Comparison of ENCODE assay signal across 8 cellular contexts in genomic region chr1:1614204-1614953, GRCh38. TPM values are rescaled to one million over a fixed set of nuclear protein-coding genes. Genes with fewer than 3 reads are reported as not detected.
DNase-seq lines count a peak whose midpoint lies in the region; TF ChIP-seq lines count a peak whose summit lies in the region.

No MANE protein-coding gene starts in this region.

- TF ChIP-seq CTCF in fibroblast of the aortic adventitia (IDR thresholded peaks at IDR 0.05; ENCODE audit: insufficient read depth, low read length), result no peak
- no peak for TF ChIP-seq CTCF in uterus (IDR thresholded peaks at IDR 0.05)

- H3K9ac ChIP-seq in ES-I3 (ENCODE audit: low read depth, low read length), result peak overlapping the region; percentile 100; the same call in 1 of the 2 replicates

- no peaks in the 10 kb centered on the region; the same call in none of the 2 replicates for H3K4me1 ChIP-seq in ES-I3 (ENCODE audit: insufficient read depth, low read length)
- H3K4me1 ChIP-seq in uterus, result peaks cover 0 to 21% of the 10 kb centered on the region in 2 donors

- peaks cover 25% of the 10 kb centered on the region for H3K4me1 Mint-ChIP-seq in activated T-helper 1 cell treated with anti-CD3 and anti-CD28 coated beads, Interleukin-12 subunit alpha, Interleukin-12 subunit beta, Interleukin-2, Interleukin-4 antibody, amounts not matched to agents 30 ng/mL and 10 ng/mL and 1 ng/mL, durations not matched to agents 14 hours and 24 hours and 36 hours (ENCODE audit: low read depth)

- H3K9me3 ChIP-seq in ES-I3 (ENCODE audit: control insufficient read depth, insufficient read depth, low read length), result no peaks in the 10 kb centered on the region
- H3K9me3 ChIP-seq in uterus, result no peaks in the 10 kb centered on the region

- intact Hi-C loops in activated T-helper 1 cell treated with anti-CD3 and anti-CD28 coated beads, Interleukin-12 subunit alpha, Interleukin-12 subunit beta, Interleukin-2, Interleukin-4 antibody, amounts not matched to agents 30 ng/mL and 10 ng/mL and 1 ng/mL, durations not matched to agents 14 hours and 24 hours and 36 hours (cut with micrococcal nuclease), result loop anchor here (1.0 to 10.0 kb wide), 7 partner anchors 16 to 780 kb away; partner anchors contain the start of genes CDK11A, MORN1, PUSL1 and RER1
- intact Hi-C loops in uterus (cut with DNase I; ENCODE audit: low total_unique reads), result no loop called here

- peak overlapping the region; percentile 88 for H3K4me3 ChIP-seq in fibroblast of the aortic adventitia (ENCODE audit: low read depth, low read length)
- peak overlapping the region; percentile 83 to 97 for H3K4me3 ChIP-seq in uterus

- H3K36me3 Mint-ChIP-seq in activated T-helper 1 cell treated with anti-CD3 and anti-CD28 coated beads, Interleukin-12 subunit alpha, Interleukin-12 subunit beta, Interleukin-2, Interleukin-4 antibody, amounts not matched to agents 30 ng/mL and 10 ng/mL and 1 ng/mL, durations not matched to agents 14 hours and 24 hours and 36 hours (ENCODE audit: low read depth), result peaks cover 4% of the 10 kb centered on the region

- no peaks in the 10 kb centered on the region for H3K9me3 Mint-ChIP-seq in activated T-helper 1 cell treated with anti-CD3 and anti-CD28 coated beads, Interleukin-12 subunit alpha, Interleukin-12 subunit beta, Interleukin-2, Interleukin-4 antibody, amounts not matched to agents 30 ng/mL and 10 ng/mL and 1 ng/mL, durations not matched to agents 14 hours and 24 hours and 36 hours

- peak overlapping the region in 1 of 2 donors; percentile 100 for H3K27ac ChIP-seq in uterus

- no peaks in the 10 kb centered on the region for H3K27me3 Mint-ChIP-seq in activated T-helper 1 cell treated with anti-CD3 and anti-CD28 coated beads, Interleukin-12 subunit alpha, Interleukin-12 subunit beta, Interleukin-2, Interleukin-4 antibody, amounts not matched to agents 30 ng/mL and 10 ng/mL and 1 ng/mL, durations not matched to agents 14 hours and 24 hours and 36 hours (ENCODE audit: insufficient read depth)

- DNase-seq in NOMO-1 treated with DMSO at 0.1 percent for 48 hours (lab: John Stamatoyannopoulos, UW; ENCODE audit: unreplicated experiment) (peak; percentile 85), fibroblast of the aortic adventitia (ENCODE audit: low read depth) (peak; percentile 91), occipital lobe (lab: John Stamatoyannopoulos, UW) (peak; percentile 41), uterus (no peak), NCI-H1436 treated with DMSO at 0.1 percent for 48 hours (lab: John Stamatoyannopoulos, UW) (no peak), NCI-H1436 (lab: John Stamatoyannopoulos, UW) (no peak)
- peak; percentile 54 for DNase-seq in activated T-helper 1 cell treated with anti-CD3 and anti-CD28 coated beads, Interleukin-12 subunit alpha, Interleukin-12 subunit beta, Interleukin-2, Interleukin-4 antibody, amounts not matched to agents 30 ng/mL and 10 ng/mL and 1 ng/mL, durations not matched to agents 14 hours and 24 hours and 36 hours (ENCODE audit: low spot score)

- peak overlapping the region; percentile 92 for H3K4me3 Mint-ChIP-seq in activated T-helper 1 cell treated with anti-CD3 and anti-CD28 coated beads, Interleukin-12 subunit alpha, Interleukin-12 subunit beta, Interleukin-2, Interleukin-4 antibody, amounts not matched to agents 30 ng/mL and 10 ng/mL and 1 ng/mL, durations not matched to agents 14 hours and 24 hours and 36 hours

- H3K27ac Mint-ChIP-seq in activated T-helper 1 cell treated with anti-CD3 and anti-CD28 coated beads, Interleukin-12 subunit alpha, Interleukin-12 subunit beta, Interleukin-2, Interleukin-4 antibody, amounts not matched to agents 30 ng/mL and 10 ng/mL and 1 ng/mL, durations not matched to agents 14 hours and 24 hours and 36 hours, result peak overlapping the region; percentile 99

- TF ChIP-seq POLR2A in uterus (IDR thresholded peaks at IDR 0.05), result no peak

- no peaks in the 10 kb centered on the region; the same call in 1 of the 2 replicates for H3K36me3 ChIP-seq in ES-I3 (ENCODE audit: insufficient read depth, low read length)
- no peaks in the 10 kb centered on the region for H3K36me3 ChIP-seq in uterus

- no peaks in the 10 kb centered on the region for H3K27me3 ChIP-seq in uterus

RNA-seq across cellular contexts. Expression of gene MIB2, which starts 0.9 kb away (rescaled TPM):
- 29.5 and 32.8 TPM in 2 replicates for total RNA-seq in activated T-helper 1 cell treated with anti-CD3 and anti-CD28 coated beads, Interleukin-12 subunit alpha, Interleukin-12 subunit beta, Interleukin-2, Interleukin-4 antibody, amounts not matched to agents 30 ng/mL and 10 ng/mL and 1 ng/mL, durations not matched to agents 14 hours and 24 hours and 36 hours
- 37.7 and 62.1 TPM in 2 replicates for total RNA-seq in fibroblast of the aortic adventitia (ENCODE audit: low replicate concordance)
- total RNA-seq in occipital lobe, result 43.5 TPM
- 10 to 100 TPM; 43.0 to 78.2 (median 57.6) TPM for total RNA-seq in uterus

RNA-seq across cellular contexts. Expression of gene FNDC10, which starts 14.4 kb away (rescaled TPM):
- total RNA-seq in activated T-helper 1 cell treated with anti-CD3 and anti-CD28 coated beads, Interleukin-12 subunit alpha, Interleukin-12 subunit beta, Interleukin-2, Interleukin-4 antibody, amounts not matched to agents 30 ng/mL and 10 ng/mL and 1 ng/mL, durations not matched to agents 14 hours and 24 hours and 36 hours, result 14.6 and 14.9 TPM in 2 replicates
- 4.5 and 5.9 TPM in 2 replicates for total RNA-seq in fibroblast of the aortic adventitia (ENCODE audit: low replicate concordance)
- total RNA-seq in occipital lobe, result 2.7 TPM
- total RNA-seq in uterus, result under 1 TPM in 2 of 4 donors, not detected in 2; 0.40 to 0.48 TPM

RNA-seq across cellular contexts. Expression of gene MMP23B, which starts 17.6 kb away (rescaled TPM):
- total RNA-seq in activated T-helper 1 cell treated with anti-CD3 and anti-CD28 coated beads, Interleukin-12 subunit alpha, Interleukin-12 subunit beta, Interleukin-2, Interleukin-4 antibody, amounts not matched to agents 30 ng/mL and 10 ng/mL and 1 ng/mL, durations not matched to agents 14 hours and 24 hours and 36 hours, result 0.49 and 0.93 TPM in 2 replicates
- total RNA-seq in fibroblast of the aortic adventitia (ENCODE audit: low replicate concordance), result 13.5 and 35.2 TPM in 2 replicates
- 0.31 TPM for total RNA-seq in occipital lobe
- total RNA-seq in uterus, result 10 to 100 TPM; 10.0 to 97.3 (median 43.7) TPM

RNA-seq across cellular contexts. Expression of gene SSU72, which starts 39.7 kb away (rescaled TPM):
- 135 and 137 TPM in 2 replicates for total RNA-seq in activated T-helper 1 cell treated with anti-CD3 and anti-CD28 coated beads, Interleukin-12 subunit alpha, Interleukin-12 subunit beta, Interleukin-2, Interleukin-4 antibody, amounts not matched to agents 30 ng/mL and 10 ng/mL and 1 ng/mL, durations not matched to agents 14 hours and 24 hours and 36 hours
- 42.8 and 78.2 TPM in 2 replicates for total RNA-seq in fibroblast of the aortic adventitia (ENCODE audit: low replicate concordance)
- 32.9 TPM for total RNA-seq in occipital lobe
- total RNA-seq in uterus, result 100 to 1,000 TPM in 2 of 4 donors, 10 to 100 TPM in 2; 44.0 to 273 (median 78.4) TPM

RNA-seq across cellular contexts. Expression of gene CDK11B, which starts 44.4 kb away (rescaled TPM):
- total RNA-seq in activated T-helper 1 cell treated with anti-CD3 and anti-CD28 coated beads, Interleukin-12 subunit alpha, Interleukin-12 subunit beta, Interleukin-2, Interleukin-4 antibody, amounts not matched to agents 30 ng/mL and 10 ng/mL and 1 ng/mL, durations not matched to agents 14 hours and 24 hours and 36 hours, result 39.1 and 39.6 TPM in 2 replicates
- 10.5 and 21.6 TPM in 2 replicates for total RNA-seq in fibroblast of the aortic adventitia (ENCODE audit: low replicate concordance)
- total RNA-seq in occipital lobe, result 7.0 TPM
- total RNA-seq in uterus, result 10 to 100 TPM in 2 of 4 donors, 1 to 10 TPM in 2; 6.8 to 28.5 (median 11.8) TPM

Comparison
In these comparisons a context has a peak if more than half of its experiments do, and no peak if none do; other contexts are left out.
1. DNase-seq: peak in NOMO-1 treated with DMSO at 0.1 percent for 48 hours (single experiment), activated T-helper 1 cell treated with anti-CD3 and anti-CD28 coated beads, Interleukin-12 subunit alpha, Interleukin-12 subunit beta, Interleukin-2, Interleukin-4 antibody, amounts not matched to agents 30 ng/mL and 10 ng/mL and 1 ng/mL, durations not matched to agents 14 hours and 24 hours and 36 hours (single experiment), fibroblast of the aortic adventitia (single experiment) and occipital lobe (single experiment); none in uterus (0 of 2), NCI-H1436 treated with DMSO at 0.1 percent for 48 hours (single experiment) and NCI-H1436 (single experiment).